Comparison of ENCODE assay signal across 25 cellular contexts in genomic region chr1:151733126-151733525, GRCh38. TPM values are rescaled to one million over a fixed set of nuclear protein-coding genes. Genes with fewer than 3 reads are reported as not detected.
"Had no signal": no experiment of that assay in that cellular context is flagged by ENCODE, and none has a peak within 500 bp of the region (broad histone marks: within the 10 kb centered on the region; RNA-seq: fewer than 3 reads in every experiment).

No MANE protein-coding gene starts in this region.

- FAIRE-seq: HepG2 had no signal

- H3K27me3 ChIP-seq: SJSA1 had no signal

- DNase-seq: IMR-90, Karpas-422, KG1, MM.1S, NCI-H1092 treated with DMSO at 0.1 percent for 48 hours, NCI-H1436, NCI-H187, NCI-H2029, NCI-H2081 treated with DMSO at 0.1 percent for 48 hours, NCI-H2171, NCI-H226, NCI-H446, NCI-H510A, NCI-H524 treated with DMSO at 0.1 percent for 48 hours, NCI-H69, NCI-H774, PC-3, SHP77 had no signal

- H3K27ac ChIP-seq: RWPE1, SJSA1, SK-N-MC had no signal

- ATAC-seq: HepG2, Panc1, PC-3 had no signal

- H3K4me3 ChIP-seq: SJSA1, SK-N-MC had no signal

- H3K4me1 ChIP-seq: SJSA1 had no signal

- H3K36me3 ChIP-seq: SJSA1 had no signal

RNA-seq across cellular contexts. Expression of gene RIIAD1, which starts 11.8 kb away (rescaled TPM):
- total RNA-seq: HepG2, HT1080, IMR-90, M059J, PC-3, SJSA1 had no signal
- polyA plus RNA-seq: HepG2, IMR-90 had no signal

RNA-seq across cellular contexts. Expression of gene CELF3, which starts 16.5 kb away (rescaled TPM):
- total RNA-seq: HepG2, HT1080, IMR-90, M059J, SJSA1 had no signal
- polyA plus RNA-seq: HepG2, IMR-90 had no signal
